Comparison of ENCODE assay signal across 12 cellular contexts in the genomic region with DNA sequence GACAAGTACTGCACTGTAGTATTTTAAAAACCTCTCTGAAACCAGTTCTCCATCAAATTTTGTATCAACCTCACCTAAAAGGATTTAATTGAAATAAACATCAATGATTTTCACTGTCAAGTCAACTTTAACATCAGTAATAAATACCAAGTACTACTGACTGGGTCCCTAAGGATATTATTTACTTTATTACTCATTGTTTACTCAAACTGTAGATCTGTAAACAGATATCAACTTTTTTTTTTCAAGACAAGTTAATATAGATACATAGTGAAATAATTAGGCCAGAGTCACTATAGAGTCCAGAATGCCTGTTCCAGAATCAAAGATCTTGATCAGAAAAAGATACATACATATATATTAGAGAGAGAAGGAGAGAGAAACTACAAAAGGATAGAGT. TPM values are rescaled to one million over a fixed set of nuclear protein-coding genes. Genes with fewer than 3 reads are reported as not detected.
DNase-seq lines count a peak whose midpoint lies in the region; ATAC-seq and TF ChIP-seq lines count a peak whose summit lies in the region.
"Had no signal": no experiment of that assay in that cellular context is flagged by ENCODE, and none has a peak within 500 bp of the region (broad histone marks: within the 10 kb centered on the region; RNA-seq: fewer than 3 reads in every experiment).

No MANE protein-coding gene starts in this region.

- H3K4me3 Mint-ChIP-seq in CD8-positive, alpha-beta T cell = peak overlapping the region; percentile 91
- peak overlapping the region; percentile 89 for H3K4me3 Mint-ChIP-seq in nephron progenitor cell

- no peak overlapping the region for H3K27ac ChIP-seq in CD8-positive, alpha-beta T cell (ENCODE audit: low read depth, low read length)
- peak overlapping the region; percentile 93 to 94 for H3K27ac ChIP-seq in ascending aorta
- H3K27ac ChIP-seq: KMS-11 had no signal

- no peaks in the 10 kb centered on the region for H3K9me3 Mint-ChIP-seq in CD8-positive, alpha-beta T cell
- H3K9me3 Mint-ChIP-seq in nephron progenitor cell = peaks cover 8% of the 10 kb centered on the region

- H3K4me1 Mint-ChIP-seq in CD8-positive, alpha-beta T cell (ENCODE audit: low read depth) = peaks cover 35% of the 10 kb centered on the region
- peaks cover 22% of the 10 kb centered on the region for H3K4me1 Mint-ChIP-seq in nephron progenitor cell

- DNase-seq in CD8-positive, alpha-beta T cell = no peak
- DNase-seq in HT-29 (ENCODE audit: low spot score) (peak; percentile 23), ascending aorta (ENCODE audit: low spot score in 2 of 2) (no peak), nephron progenitor cell (no peak), NCI-H2196 treated with DMSO at 0.1 percent for 48 hours (lab: John Stamatoyannopoulos, UW; ENCODE audit: unreplicated experiment) (no peak)
- DNase-seq: adrenal gland, mesendoderm had no signal

- POLR2A ChIA-PET in CD8-positive, alpha-beta T cell (lab: Charles Lee) = interaction anchor here (1.7 kb wide), 1 partner anchor 80 kb away, joined by 9 read pairs; no protein-coding TSS in a partner anchor

- H3K4me3 ChIP-seq in CD8-positive, alpha-beta T cell (ENCODE audit: low read depth, low read length) = no peak overlapping the region
- peak overlapping the region in 1 of 2 donors; percentile 88 for H3K4me3 ChIP-seq in ascending aorta

- no peaks in the 10 kb centered on the region for H3K27me3 Mint-ChIP-seq in CD8-positive, alpha-beta T cell (ENCODE audit: low read depth)
- peaks cover 10% of the 10 kb centered on the region for H3K27me3 Mint-ChIP-seq in nephron progenitor cell (ENCODE audit: low read depth, poor library complexity)

- H3K4me1 ChIP-seq in CD8-positive, alpha-beta T cell (ENCODE audit: insufficient read depth, low read length) = peaks cover 13% of the 10 kb centered on the region
- H3K4me1 ChIP-seq in ascending aorta = peaks cover 0 to 41% of the 10 kb centered on the region in 2 donors

- no peaks in the 10 kb centered on the region for H3K9me3 ChIP-seq in CD8-positive, alpha-beta T cell (ENCODE audit: low read length)
- H3K9me3 ChIP-seq in ascending aorta = no peaks in the 10 kb centered on the region
- H3K9me3 ChIP-seq: adrenal gland had no signal

- ATAC-seq in CD8-positive, alpha-beta T cell = no peak
- ATAC-seq in GM19467 (IDR thresholded peaks at IDR 0.05; ENCODE audit: unreplicated experiment) = no peak
- ATAC-seq in GM19395 (IDR thresholded peaks at IDR 0.05; ENCODE audit: unreplicated experiment) = no peak
- ATAC-seq in HG03108 (IDR thresholded peaks at IDR 0.05; ENCODE audit: unreplicated experiment) = no peak
- ATAC-seq: Panc1 had no signal

- H3K36me3 Mint-ChIP-seq in CD8-positive, alpha-beta T cell = peaks cover 3% of the 10 kb centered on the region
- no peaks in the 10 kb centered on the region for H3K36me3 Mint-ChIP-seq in nephron progenitor cell (ENCODE audit: low read depth)

- H3K36me3 ChIP-seq in CD8-positive, alpha-beta T cell (ENCODE audit: insufficient read depth, low read length) = no peaks in the 10 kb centered on the region
- no peaks in the 10 kb centered on the region for H3K36me3 ChIP-seq in ascending aorta
- H3K36me3 ChIP-seq: adrenal gland had no signal

- TF ChIP-seq CTCF in CD8-positive, alpha-beta T cell (IDR thresholded peaks at IDR 0.05) = no peak
- no peak for TF ChIP-seq CTCF in ascending aorta (IDR thresholded peaks at IDR 0.05)
- no peak for TF ChIP-seq CTCF in nephron progenitor cell (IDR thresholded peaks at IDR 0.05)

- H3K27ac Mint-ChIP-seq in CD8-positive, alpha-beta T cell = no peak overlapping the region
- H3K27ac Mint-ChIP-seq in nephron progenitor cell = no peak overlapping the region

- CTCF ChIA-PET in CD8-positive, alpha-beta T cell (lab: Charles Lee) = interaction anchor here (2.5 to 3.5 kb wide), 2 partner anchors 83 to 87 kb away, joined by 16 to 19 read pairs; partner anchors contain the start of gene AMPD3

- no peaks in the 10 kb centered on the region for H3K27me3 ChIP-seq in CD8-positive, alpha-beta T cell (ENCODE audit: insufficient read depth, low read length)
- H3K27me3 ChIP-seq in ascending aorta = no peaks in the 10 kb centered on the region
- H3K27me3 ChIP-seq: adrenal gland had no signal

- intact Hi-C loops in CD8-positive, alpha-beta T cell (cut with DNase I, micrococcal nuclease) = no loop called here
- intact Hi-C loops in ascending aorta (cut with DNase I) = loop anchor here (1.0 kb wide), 1 partner anchor 196 kb away; no protein-coding TSS in a partner anchor

RNA-seq across cellular contexts. Expression of gene RNF141, which starts 1.6 kb away (rescaled TPM):
- total RNA-seq in CD8-positive, alpha-beta T cell = 10 to 100 TPM; 17.3 to 19.2 TPM
- total RNA-seq in HT-29 (2014; rRNA removed; shearing (Covaris generic)) = 10.1 and 11.7 TPM in 2 replicates
- 10.9 TPM for total RNA-seq in ascending aorta

RNA-seq across cellular contexts. Expression of gene LYVE1, which starts 29.1 kb away (rescaled TPM):
- not detected for total RNA-seq in CD8-positive, alpha-beta T cell
- not detected in 2 replicates for total RNA-seq in HT-29 (2014; rRNA removed; shearing (Covaris generic))
- 66.3 TPM for total RNA-seq in ascending aorta

Comparison
In these comparisons a context has a peak if more than half of its experiments do, and no peak if none do; other contexts are left out.
1. RNA of gene LYVE1, which starts 29.1 kb away (total RNA-seq): 66.3 TPM in ascending aorta (single experiment); not detected in CD8-positive, alpha-beta T cell and not detected in HT-29; every median in the first group is over 10 times any median in the second.